ENCODE assay signal across 1 cellular context in genomic region chr17:30116661-30117547, GRCh38.
A peak's percentile ranks its signal among the peaks of the same experiment; 100 is the strongest.
TF ChIP-seq lines count a peak whose summit lies in the region.

NSRP1 (plus strand) TSS chr17:30116816; CDS start chr17:30116844, 28 bp downstream.

TF ChIP-seq in K562, 482 proteins besides CTCF, POLR2A, EP300 and RAD21 (continued from another document and continues in another):
- TF ChIP-seq AFF1 (IDR thresholded peaks at IDR 0.05; ENCODE audit: low read depth in 1 of 2, partially characterized antibody in 2 of 2) (peak; percentile 54 to 79), KAT7 (CRISPR knock-in tag; IDR thresholded peaks at IDR 0.05; ENCODE audit: borderline replicate concordance) (0 out of 2 replicates have a peak, but pooled peaks have one; percentile 35), ATF2 (CRISPR knock-in tag; IDR thresholded peaks at IDR 0.05) (no peak), PHF8 (IDR thresholded peaks at IDR 0.05; ENCODE audit: borderline replicate concordance, low read length) (peak; percentile 96), AFF4 (CRISPR knock-in tag; IDR thresholded peaks at IDR 0.05) (peak; percentile 71), ARID1B (IDR thresholded peaks at IDR 0.05) (peak; percentile 12; the same call in 1 of the 2 replicates), TRIM25 (IDR thresholded peaks at IDR 0.05; ENCODE audit: borderline replicate concordance) (0 out of 2 replicates have a peak, but pooled peaks have one; percentile 56), ZBTB7A (IDR thresholded peaks at IDR 0.05; ENCODE audit: borderline replicate concordance, control insufficient read depth, low read depth, low read length) (no peak), ZBED1 (IDR thresholded peaks at IDR 0.05) (no peak), LARP7 (IDR thresholded peaks at IDR 0.05) (0 out of 2 replicates have a peak, but pooled peaks have one; percentile 50), PHF20 (IDR thresholded peaks at IDR 0.05; ENCODE audit: partially characterized antibody) (peak; percentile 73), NR2C1 (IDR thresholded peaks at IDR 0.05) (no peak), NR2C1 (tag; IDR thresholded peaks at IDR 0.05) (0 out of 2 replicates have a peak, but pooled peaks have one; percentile 6), ZMIZ1 (IDR thresholded peaks at IDR 0.05; ENCODE audit: low read depth in 2 of 2, low read length in 2 of 2) (peak in 1 of 2 experiments; percentile 67; a peak in 2 of 4 replicates), ZNF79 (CRISPR knock-in tag; IDR thresholded peaks at IDR 0.05; ENCODE audit: low read depth) (0 out of 2 replicates have a peak, but pooled peaks have one; percentile 6), CHD1 (IDR thresholded peaks at IDR 0.05; ENCODE audit: low read length) (peak; percentile 49), NKRF (IDR thresholded peaks at IDR 0.05; ENCODE audit: borderline replicate concordance) (peak; percentile 57; the same call in 1 of the 2 replicates), MAZ (CRISPR knock-in tag; conservative IDR thresholded peaks at IDR 0.05 in 1 of 2, IDR thresholded peaks at IDR 0.05 in 1 of 2) (0 out of 4 replicates have a peak, but pooled peaks of 1 of the 2 experiments have one; percentile 59), SIN3A (IDR thresholded peaks at IDR 0.05; ENCODE audit: borderline replicate concordance in 2 of 2, control insufficient read depth in 1 of 2, low read depth in 2 of 2, low read length in 2 of 2) (0 out of 4 replicates have a peak, but pooled peaks of 1 of the 2 experiments have one; percentile 6), ELK3 (CRISPR knock-in tag; IDR thresholded peaks at IDR 0.05) (peak; percentile 16; the same call in 1 of the 2 replicates), GTF2B (IDR thresholded peaks at IDR 0.05; ENCODE audit: extremely low read depth, insufficient read length) (peak; percentile 83), E2F5 (CRISPR knock-in tag; IDR thresholded peaks at IDR 0.05) (no peak), PRDM10 (IDR thresholded peaks at IDR 0.05; ENCODE audit: partially characterized antibody) (peak; percentile 15), ZNF232 (CRISPR knock-in tag; IDR thresholded peaks at IDR 0.05) (no peak), PHB (CRISPR knock-in tag; IDR thresholded peaks at IDR 0.05) (0 out of 2 replicates have a peak, but pooled peaks have one; percentile 19), ZBTB1 (CRISPR knock-in tag; IDR thresholded peaks at IDR 0.05; ENCODE audit: borderline replicate concordance, low read depth) (no peak)
